Comparison of ENCODE assay signal across 15 cellular contexts in genomic region chr20:63254237-63254535, GRCh38. TPM values are rescaled to one million over a fixed set of nuclear protein-coding genes. Genes with fewer than 3 reads are reported as not detected.
DNase-seq lines count a peak whose midpoint lies in the region; ATAC-seq and TF ChIP-seq lines count a peak whose summit lies in the region.
"Had no signal": no experiment of that assay in that cellular context is flagged by ENCODE, and none has a peak within 500 bp of the region (broad histone marks: within the 10 kb centered on the region; RNA-seq: fewer than 3 reads in every experiment).

TSS of gene NKAIN4 (minus strand) at chr20:63254463. CDS start at chr20:63254450, 13 bp downstream.

- peak within 1 kb of the TSS; percentile 67 for H3K4me3 Mint-ChIP-seq in activated naive CD8-positive, alpha-beta T cell
- no peak within 1 kb of the TSS for H3K4me3 Mint-ChIP-seq in activated naive CD8-positive, alpha-beta T cell treated with anti-CD3 and anti-CD28 coated beads for 36 hours
- peak within 1 kb of the TSS in 7 of 10 donors; percentile 57 to 75 (median 63) for H3K4me3 Mint-ChIP-seq in naive thymus-derived CD4-positive, alpha-beta T cell

- H3K4me3 ChIP-seq in ectodermal cell (ENCODE audit: insufficient read depth, low read depth, low read length) (peak within 1 kb of the TSS; percentile 43), tibial artery (peak within 1 kb of the TSS; percentile 16 to 35)
- no peak within 1 kb of the TSS for H3K4me3 ChIP-seq in naive thymus-derived CD4-positive, alpha-beta T cell (ENCODE audit: low read length)

- peaks cover 18% of the 10 kb centered on the region for H3K4me1 ChIP-seq in ectodermal cell (ENCODE audit: control insufficient read depth, insufficient read depth, low read length)
- no peaks in the 10 kb centered on the region for H3K4me1 ChIP-seq in naive thymus-derived CD4-positive, alpha-beta T cell (ENCODE audit: control insufficient read depth in 2 of 2, insufficient read depth in 2 of 2, low read length in 2 of 2)
- H3K4me1 ChIP-seq in tibial artery, result peaks cover 0 to 22% (median 16%) of the 10 kb centered on the region in 4 donors

- POLR2A ChIA-PET in naive thymus-derived CD4-positive, alpha-beta T cell (lab: Charles Lee), result no interaction called here

- DNase-seq in activated naive CD8-positive, alpha-beta T cell treated with anti-CD3 and anti-CD28 coated beads for 36 hours, result no peak
- DNase-seq in naive thymus-derived CD4-positive, alpha-beta T cell, result no peak
- DNase-seq in tibial artery, result no peak
- DNase-seq in NCI-H524 (lab: John Stamatoyannopoulos, UW), result no peak
- no peak for DNase-seq in DMS 273 (lab: John Stamatoyannopoulos, UW; ENCODE audit: unreplicated experiment)
- DNase-seq in dermis blood vessel endothelial cell, result no peak
- DNase-seq: activated CD4-positive, alpha-beta T cell treated with anti-CD3 and anti-CD28 coated beads, Interleukin-2, amount 50 U/mL, for 1 hour; activated naive CD4-positive, alpha-beta T cell treated with anti-CD3 and anti-CD28 coated beads, Interleukin-2, amount 50 U/mL, for 16 hours; Karpas-422; NCI-H226; pancreas; SHP77 treated with DMSO at 0.1 percent for 48 hours had no signal

- TF ChIP-seq CTCF in tibial artery (IDR thresholded peaks at IDR 0.05), result no peak

- H3K36me3 ChIP-seq in ectodermal cell (ENCODE audit: control insufficient read depth, insufficient read depth, low read length) (no peaks in the 10 kb centered on the region), tibial artery (no peaks in the 10 kb centered on the region)
- H3K36me3 ChIP-seq in naive thymus-derived CD4-positive, alpha-beta T cell (ENCODE audit: control insufficient read depth in 2 of 3, insufficient read depth in 3 of 3, low read length in 3 of 3), result no peaks in the 10 kb centered on the region
- H3K36me3 ChIP-seq: pancreas had no signal

- intact Hi-C loops in naive thymus-derived CD4-positive, alpha-beta T cell (cut with micrococcal nuclease), result no loop called here
- intact Hi-C loops in tibial artery (cut with DNase I; ENCODE audit: low total_unique reads), result no loop called here

- H3K27ac Mint-ChIP-seq in activated naive CD8-positive, alpha-beta T cell, result no peak within 1 kb of the TSS
- H3K27ac Mint-ChIP-seq in activated naive CD8-positive, alpha-beta T cell treated with anti-CD3 and anti-CD28 coated beads for 36 hours, result no peak within 1 kb of the TSS
- no peak within 1 kb of the TSS for H3K27ac Mint-ChIP-seq in naive thymus-derived CD4-positive, alpha-beta T cell

- H3K4me1 Mint-ChIP-seq in activated naive CD8-positive, alpha-beta T cell (ENCODE audit: low read depth), result peaks cover 10% of the 10 kb centered on the region
- no peaks in the 10 kb centered on the region for H3K4me1 Mint-ChIP-seq in activated naive CD8-positive, alpha-beta T cell treated with anti-CD3 and anti-CD28 coated beads for 36 hours
- H3K4me1 Mint-ChIP-seq in naive thymus-derived CD4-positive, alpha-beta T cell, result peaks cover 0 to 9% (median 8%) of the 10 kb centered on the region in 7 donors

- H3K36me3 Mint-ChIP-seq in activated naive CD8-positive, alpha-beta T cell, result no peaks in the 10 kb centered on the region
- no peaks in the 10 kb centered on the region for H3K36me3 Mint-ChIP-seq in activated naive CD8-positive, alpha-beta T cell treated with anti-CD3 and anti-CD28 coated beads for 36 hours
- peaks cover 0 to 1% (median 0%) of the 10 kb centered on the region in 5 donors for H3K36me3 Mint-ChIP-seq in naive thymus-derived CD4-positive, alpha-beta T cell

- H3K9me3 ChIP-seq in ectodermal cell (ENCODE audit: control insufficient read depth, low read length), result no peaks in the 10 kb centered on the region
- no peaks in the 10 kb centered on the region for H3K9me3 ChIP-seq in naive thymus-derived CD4-positive, alpha-beta T cell (ENCODE audit: control insufficient read depth in 2 of 3, low read length in 3 of 3)
- no peaks in the 10 kb centered on the region for H3K9me3 ChIP-seq in tibial artery
- H3K9me3 ChIP-seq: pancreas had no signal

- no peak for ATAC-seq in naive thymus-derived CD4-positive, alpha-beta T cell
- ATAC-seq: pancreas had no signal

- WGBS in ectodermal cell, 2 experiments, result 0% methylated on average over 28 to 39 of the region's 39 CpGs

- H3K27me3 ChIP-seq in ectodermal cell (ENCODE audit: control insufficient read depth, insufficient read depth, low read length, poor library complexity, severe bottlenecking), result peaks cover 27% of the 10 kb centered on the region
- no peaks in the 10 kb centered on the region for H3K27me3 ChIP-seq in naive thymus-derived CD4-positive, alpha-beta T cell (ENCODE audit: control insufficient read depth in 2 of 2, insufficient read depth in 2 of 2, low read length in 2 of 2)
- peaks cover 0 to 92% of the 10 kb centered on the region in 2 donors for H3K27me3 ChIP-seq in tibial artery

- H3K27me3 Mint-ChIP-seq in activated naive CD8-positive, alpha-beta T cell, result peaks cover 19% of the 10 kb centered on the region
- H3K27me3 Mint-ChIP-seq in activated naive CD8-positive, alpha-beta T cell treated with anti-CD3 and anti-CD28 coated beads for 36 hours, result peaks cover 64% of the 10 kb centered on the region
- peaks cover 45 to 65% (median 51%) of the 10 kb centered on the region in 5 donors for H3K27me3 Mint-ChIP-seq in naive thymus-derived CD4-positive, alpha-beta T cell

- no peaks in the 10 kb centered on the region for H3K9me3 Mint-ChIP-seq in activated naive CD8-positive, alpha-beta T cell (ENCODE audit: low read depth)
- H3K9me3 Mint-ChIP-seq in activated naive CD8-positive, alpha-beta T cell treated with anti-CD3 and anti-CD28 coated beads for 36 hours, result no peaks in the 10 kb centered on the region
- peaks cover 0 to 2% (median 0%) of the 10 kb centered on the region in 11 donors for H3K9me3 Mint-ChIP-seq in naive thymus-derived CD4-positive, alpha-beta T cell

- H3K27ac ChIP-seq in ectodermal cell (ENCODE audit: insufficient read depth, low read depth, low read length, poor library complexity, severe bottlenecking) (no peak within 1 kb of the TSS), tibial artery (no peak within 1 kb of the TSS)
- H3K27ac ChIP-seq in naive thymus-derived CD4-positive, alpha-beta T cell (ENCODE audit: low read depth, low read length), result no peak within 1 kb of the TSS
- H3K27ac ChIP-seq: pancreas had no signal

- CTCF ChIA-PET in naive thymus-derived CD4-positive, alpha-beta T cell (lab: Charles Lee), result no interaction called here

RNA-seq across cellular contexts. Expression of gene NKAIN4, which starts in this region (rescaled TPM):
- not detected for total RNA-seq in activated naive CD8-positive, alpha-beta T cell treated with anti-CD3 and anti-CD28 coated beads for 36 hours
- polyA plus RNA-seq in ectodermal cell (2013, experiment 1 of 4), result 15.2 TPM
- polyA plus RNA-seq in ectodermal cell (2013, experiment 2 of 4), result 21.6 TPM
- polyA plus RNA-seq in ectodermal cell (2013, experiment 3 of 4), result 17.0 TPM
- polyA plus RNA-seq in ectodermal cell (2013, experiment 4 of 4), result 25.5 TPM
- not detected for total RNA-seq in naive thymus-derived CD4-positive, alpha-beta T cell
- polyA plus RNA-seq in naive thymus-derived CD4-positive, alpha-beta T cell, result not detected
- not detected in 2 replicates for total RNA-seq in dermis blood vessel endothelial cell
- total RNA-seq: H4, pancreas had no signal
